17 cellular contexts compared by ENCODE assay signal in the genomic region with DNA sequence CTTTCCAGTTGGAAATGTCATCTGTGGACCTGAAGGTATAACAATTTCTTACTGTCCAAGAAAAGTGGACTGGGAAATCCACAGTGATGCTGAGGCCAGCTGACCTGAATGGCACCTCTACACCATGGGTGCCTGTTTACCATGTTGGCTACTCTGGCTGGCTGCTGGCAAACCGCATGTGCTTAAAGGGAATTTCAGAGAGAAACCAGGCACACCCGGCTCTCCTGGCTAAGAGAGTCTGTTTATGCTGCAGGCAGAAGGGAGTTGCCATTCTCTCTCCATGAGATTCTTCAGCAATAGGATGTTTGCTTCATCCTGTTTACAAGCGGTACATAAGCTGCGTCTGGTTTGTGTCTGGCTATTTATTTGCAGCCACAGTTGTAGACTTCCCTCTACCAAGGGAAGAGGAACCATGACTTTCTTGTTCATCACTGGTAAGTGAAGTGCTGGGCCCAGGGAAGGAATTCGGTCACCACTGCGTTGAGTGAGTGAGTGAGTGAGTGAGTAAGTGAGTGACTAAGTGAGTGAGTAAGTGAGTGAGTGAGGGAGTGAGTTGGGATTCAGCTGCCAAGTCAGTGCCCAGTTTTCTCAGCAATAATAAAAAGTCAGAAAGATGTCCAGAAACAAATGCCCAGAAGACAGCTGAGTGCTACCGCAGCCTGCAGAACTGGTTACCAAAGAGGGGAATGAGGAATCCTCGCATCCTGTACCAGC.
DNase-seq lines count a peak whose midpoint lies in the region; ATAC-seq and TF ChIP-seq lines count a peak whose summit lies in the region.
"Had no signal": no experiment of that assay in that cellular context is flagged by ENCODE, and none has a peak within 500 bp of the region (broad histone marks: within the 10 kb centered on the region; RNA-seq: fewer than 3 reads in every experiment).

No MANE protein-coding gene starts in this region.

- TF ChIP-seq POLR2A in upper lobe of left lung (IDR thresholded peaks at IDR 0.05) = no peak

- TF ChIP-seq EP300 in upper lobe of left lung (IDR thresholded peaks at IDR 0.05) = peak in 1 of 4 donors; percentile 11

- no peaks in the 10 kb centered on the region for H3K36me3 ChIP-seq in upper lobe of left lung
- H3K36me3 ChIP-seq: BE2C, ovary, SJCRH30, spleen had no signal

- DNase-seq in HPDE6-E6E7 (ENCODE audit: extremely low spot score) (peak; percentile 16), fibroblast of villous mesenchyme (ENCODE audit: low read depth) (peak; percentile 9), renal cortical epithelial cell (ENCODE audit: low read depth) (peak; percentile 21), cerebellum (ENCODE audit: low spot score) (no peak), GM13976 (ENCODE audit: low spot score) (no peak), upper lobe of left lung (no peak), CD1c-positive myeloid dendritic cell (ENCODE audit: extremely low spot score) (no peak)
- DNase-seq: activated CD4-positive, alpha-beta memory T cell treated with anti-CD3 and anti-CD28 coated beads, Interleukin-2, amount 10 ng/mL, durations not matched to agents 7 days and 5 days; activated effector memory CD4-positive, alpha-beta T cell treated with anti-CD3 and anti-CD28 coated beads, Interleukin-2, amount 50 U/mL, for 16 hours; BE2C; foreskin melanocyte; NCI-H2171; ovary; SJCRH30; spleen; testis had no signal

- H3K36me3 Mint-ChIP-seq in activated T-helper 17 cell treated with anti-CD3 and anti-CD28 coated beads, Interleukin-2, amount 50 U/mL, for 72 hours (ENCODE audit: low read depth) = no peaks in the 10 kb centered on the region

- peaks cover 12% of the 10 kb centered on the region for H3K27me3 Mint-ChIP-seq in activated T-helper 17 cell treated with anti-CD3 and anti-CD28 coated beads, Interleukin-2, amount 50 U/mL, for 72 hours

- H3K27me3 ChIP-seq in upper lobe of left lung = no peaks in the 10 kb centered on the region
- H3K27me3 ChIP-seq: ovary, testis had no signal

- 57 to 67% methylated on average over 8 of the region's 8 CpGs for WGBS in upper lobe of left lung, 2 donors

- in situ Hi-C loops in GM13976 (cut with MboI; ENCODE audit: low sequenced_read_pairs, unreplicated experiment) = no loop called here

- no peak overlapping the region for H3K4me3 ChIP-seq in fibroblast of villous mesenchyme (ENCODE audit: low read depth, low read length)
- no peak overlapping the region for H3K4me3 ChIP-seq in upper lobe of left lung
- H3K4me3 ChIP-seq: ovary, SJCRH30, spleen, testis had no signal

- H3K4me1 Mint-ChIP-seq in activated T-helper 17 cell treated with anti-CD3 and anti-CD28 coated beads, Interleukin-2, amount 50 U/mL, for 72 hours = no peaks in the 10 kb centered on the region
- H3K4me1 Mint-ChIP-seq: activated CD4-positive, alpha-beta memory T cell treated with anti-CD3 and anti-CD28 coated beads, Interleukin-2, amount 10 ng/mL, durations not matched to agents 7 days and 5 days had no signal

- TF ChIP-seq CTCF in fibroblast of villous mesenchyme (IDR thresholded peaks at IDR 0.05; ENCODE audit: insufficient read depth, low read depth, low read length) (no peak), GM13976 (IDR thresholded peaks at IDR 0.05; ENCODE audit: borderline replicate concordance, control extremely low read depth, extremely low read depth, insufficient read depth, missing control alignments) (no peak), upper lobe of left lung (IDR thresholded peaks at IDR 0.05) (no peak)

- no peak overlapping the region for H3K27ac Mint-ChIP-seq in activated T-helper 17 cell treated with anti-CD3 and anti-CD28 coated beads, Interleukin-2, amount 50 U/mL, for 72 hours
- H3K27ac Mint-ChIP-seq: activated CD4-positive, alpha-beta memory T cell treated with anti-CD3 and anti-CD28 coated beads, Interleukin-2, amount 10 ng/mL, durations not matched to agents 7 days and 5 days had no signal

- peaks cover 14 to 35% (median 27%) of the 10 kb centered on the region in 4 donors for H3K4me1 ChIP-seq in upper lobe of left lung
- H3K4me1 ChIP-seq: BE2C, SJCRH30, spleen, testis had no signal

- H3K9me3 Mint-ChIP-seq in activated T-helper 17 cell treated with anti-CD3 and anti-CD28 coated beads, Interleukin-2, amount 50 U/mL, for 72 hours = no peaks in the 10 kb centered on the region
- H3K9me3 Mint-ChIP-seq: activated CD4-positive, alpha-beta memory T cell treated with anti-CD3 and anti-CD28 coated beads, Interleukin-2, amount 10 ng/mL, durations not matched to agents 7 days and 5 days had no signal

- H3K4me3 Mint-ChIP-seq in activated T-helper 17 cell treated with anti-CD3 and anti-CD28 coated beads, Interleukin-2, amount 50 U/mL, for 72 hours = no peak overlapping the region
- H3K4me3 Mint-ChIP-seq: activated CD4-positive, alpha-beta memory T cell treated with anti-CD3 and anti-CD28 coated beads, Interleukin-2, amount 10 ng/mL, durations not matched to agents 7 days and 5 days had no signal

- no peaks in the 10 kb centered on the region for H3K9me3 ChIP-seq in upper lobe of left lung
- H3K9me3 ChIP-seq: BE2C, ovary, SJCRH30, spleen, testis had no signal

- no peak overlapping the region for H3K27ac ChIP-seq in upper lobe of left lung
- H3K27ac ChIP-seq: ovary, SJCRH30, spleen, testis had no signal

- ATAC-seq in activated T-helper 17 cell treated with anti-CD3 and anti-CD28 coated beads, Interleukin-2, amount 50 U/mL, for 72 hours (replicated peaks) = peak; percentile 57
- ATAC-seq in upper lobe of left lung (ENCODE audit: low FRiP score in 2 of 2) = no peak

Comparison
In these comparisons a context has a peak if more than half of its experiments do, and no peak if none do; other contexts are left out.
1. DNase-seq: peak in HPDE6-E6E7 (single experiment), fibroblast of villous mesenchyme (single experiment) and renal cortical epithelial cell (single experiment); none in cerebellum (single experiment), GM13976 (single experiment), upper lobe of left lung (0 of 2) and CD1c-positive myeloid dendritic cell (single experiment).